1 cellular context compared by ENCODE assay signal in the genomic region with DNA sequence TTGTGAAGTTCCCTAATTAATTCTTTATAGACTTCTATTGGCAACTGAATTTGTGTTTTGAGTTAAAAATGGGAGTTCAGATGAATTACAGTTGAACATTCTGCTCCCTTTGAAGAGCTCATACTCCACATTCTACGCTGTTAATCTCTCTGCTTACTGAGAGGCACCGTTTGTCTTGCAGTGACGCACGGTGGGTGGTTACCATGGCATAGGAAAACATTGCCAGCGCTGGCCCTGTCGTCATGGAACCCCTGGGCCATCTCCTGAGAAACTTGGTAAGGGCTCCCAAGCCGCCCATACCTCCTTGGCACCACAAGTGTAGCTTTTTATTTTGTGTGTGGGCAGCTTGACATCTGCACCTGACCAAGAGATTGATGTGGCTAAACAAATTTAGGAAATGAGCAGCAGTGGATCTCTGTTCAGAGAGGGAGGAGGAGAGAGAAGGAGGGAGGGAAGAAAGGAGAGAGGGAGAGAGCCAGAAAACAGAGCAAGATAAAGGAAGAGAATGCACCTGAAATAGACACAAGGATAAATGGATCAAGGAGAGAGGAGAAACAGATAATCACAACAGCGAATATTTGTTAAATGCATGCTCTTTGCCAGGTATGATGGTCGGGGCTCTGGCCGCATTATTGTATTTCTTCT.
TF ChIP-seq lines count a peak whose summit lies in the region.

No MANE protein-coding gene starts in this region.

TF ChIP-seq in GM23338, 12 proteins besides CTCF, POLR2A, EP300 and RAD21 (continued from another document):
- TF ChIP-seq, protein P1, sequence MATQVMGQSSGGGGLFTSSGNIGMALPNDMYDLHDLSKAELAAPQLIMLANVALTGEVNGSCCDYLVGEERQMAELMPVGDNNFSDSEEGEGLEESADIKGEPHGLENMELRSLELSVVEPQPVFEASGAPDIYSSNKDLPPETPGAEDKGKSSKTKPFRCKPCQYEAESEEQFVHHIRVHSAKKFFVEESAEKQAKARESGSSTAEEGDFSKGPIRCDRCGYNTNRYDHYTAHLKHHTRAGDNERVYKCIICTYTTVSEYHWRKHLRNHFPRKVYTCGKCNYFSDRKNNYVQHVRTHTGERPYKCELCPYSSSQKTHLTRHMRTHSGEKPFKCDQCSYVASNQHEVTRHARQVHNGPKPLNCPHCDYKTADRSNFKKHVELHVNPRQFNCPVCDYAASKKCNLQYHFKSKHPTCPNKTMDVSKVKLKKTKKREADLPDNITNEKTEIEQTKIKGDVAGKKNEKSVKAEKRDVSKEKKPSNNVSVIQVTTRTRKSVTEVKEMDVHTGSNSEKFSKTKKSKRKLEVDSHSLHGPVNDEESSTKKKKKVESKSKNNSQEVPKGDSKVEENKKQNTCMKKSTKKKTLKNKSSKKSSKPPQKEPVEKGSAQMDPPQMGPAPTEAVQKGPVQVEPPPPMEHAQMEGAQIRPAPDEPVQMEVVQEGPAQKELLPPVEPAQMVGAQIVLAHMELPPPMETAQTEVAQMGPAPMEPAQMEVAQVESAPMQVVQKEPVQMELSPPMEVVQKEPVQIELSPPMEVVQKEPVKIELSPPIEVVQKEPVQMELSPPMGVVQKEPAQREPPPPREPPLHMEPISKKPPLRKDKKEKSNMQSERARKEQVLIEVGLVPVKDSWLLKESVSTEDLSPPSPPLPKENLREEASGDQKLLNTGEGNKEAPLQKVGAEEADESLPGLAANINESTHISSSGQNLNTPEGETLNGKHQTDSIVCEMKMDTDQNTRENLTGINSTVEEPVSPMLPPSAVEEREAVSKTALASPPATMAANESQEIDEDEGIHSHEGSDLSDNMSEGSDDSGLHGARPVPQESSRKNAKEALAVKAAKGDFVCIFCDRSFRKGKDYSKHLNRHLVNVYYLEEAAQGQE (IDR thresholded peaks at IDR 0.05; ENCODE audit: unreplicated experiment): no peak
- no peak for TF ChIP-seq EZH2phosphoT487 (IDR thresholded peaks at IDR 0.05; ENCODE audit: unreplicated experiment)
- no peak for TF ChIP-seq EZH2 (IDR thresholded peaks at IDR 0.05; ENCODE audit: low read depth, unreplicated experiment)
- no peak for TF ChIP-seq NANOG (IDR thresholded peaks at IDR 0.05; ENCODE audit: borderline replicate concordance)
- no peak for TF ChIP-seq STAT1 (IDR thresholded peaks at IDR 0.05; ENCODE audit: unreplicated experiment)
- TF ChIP-seq, protein P2, sequence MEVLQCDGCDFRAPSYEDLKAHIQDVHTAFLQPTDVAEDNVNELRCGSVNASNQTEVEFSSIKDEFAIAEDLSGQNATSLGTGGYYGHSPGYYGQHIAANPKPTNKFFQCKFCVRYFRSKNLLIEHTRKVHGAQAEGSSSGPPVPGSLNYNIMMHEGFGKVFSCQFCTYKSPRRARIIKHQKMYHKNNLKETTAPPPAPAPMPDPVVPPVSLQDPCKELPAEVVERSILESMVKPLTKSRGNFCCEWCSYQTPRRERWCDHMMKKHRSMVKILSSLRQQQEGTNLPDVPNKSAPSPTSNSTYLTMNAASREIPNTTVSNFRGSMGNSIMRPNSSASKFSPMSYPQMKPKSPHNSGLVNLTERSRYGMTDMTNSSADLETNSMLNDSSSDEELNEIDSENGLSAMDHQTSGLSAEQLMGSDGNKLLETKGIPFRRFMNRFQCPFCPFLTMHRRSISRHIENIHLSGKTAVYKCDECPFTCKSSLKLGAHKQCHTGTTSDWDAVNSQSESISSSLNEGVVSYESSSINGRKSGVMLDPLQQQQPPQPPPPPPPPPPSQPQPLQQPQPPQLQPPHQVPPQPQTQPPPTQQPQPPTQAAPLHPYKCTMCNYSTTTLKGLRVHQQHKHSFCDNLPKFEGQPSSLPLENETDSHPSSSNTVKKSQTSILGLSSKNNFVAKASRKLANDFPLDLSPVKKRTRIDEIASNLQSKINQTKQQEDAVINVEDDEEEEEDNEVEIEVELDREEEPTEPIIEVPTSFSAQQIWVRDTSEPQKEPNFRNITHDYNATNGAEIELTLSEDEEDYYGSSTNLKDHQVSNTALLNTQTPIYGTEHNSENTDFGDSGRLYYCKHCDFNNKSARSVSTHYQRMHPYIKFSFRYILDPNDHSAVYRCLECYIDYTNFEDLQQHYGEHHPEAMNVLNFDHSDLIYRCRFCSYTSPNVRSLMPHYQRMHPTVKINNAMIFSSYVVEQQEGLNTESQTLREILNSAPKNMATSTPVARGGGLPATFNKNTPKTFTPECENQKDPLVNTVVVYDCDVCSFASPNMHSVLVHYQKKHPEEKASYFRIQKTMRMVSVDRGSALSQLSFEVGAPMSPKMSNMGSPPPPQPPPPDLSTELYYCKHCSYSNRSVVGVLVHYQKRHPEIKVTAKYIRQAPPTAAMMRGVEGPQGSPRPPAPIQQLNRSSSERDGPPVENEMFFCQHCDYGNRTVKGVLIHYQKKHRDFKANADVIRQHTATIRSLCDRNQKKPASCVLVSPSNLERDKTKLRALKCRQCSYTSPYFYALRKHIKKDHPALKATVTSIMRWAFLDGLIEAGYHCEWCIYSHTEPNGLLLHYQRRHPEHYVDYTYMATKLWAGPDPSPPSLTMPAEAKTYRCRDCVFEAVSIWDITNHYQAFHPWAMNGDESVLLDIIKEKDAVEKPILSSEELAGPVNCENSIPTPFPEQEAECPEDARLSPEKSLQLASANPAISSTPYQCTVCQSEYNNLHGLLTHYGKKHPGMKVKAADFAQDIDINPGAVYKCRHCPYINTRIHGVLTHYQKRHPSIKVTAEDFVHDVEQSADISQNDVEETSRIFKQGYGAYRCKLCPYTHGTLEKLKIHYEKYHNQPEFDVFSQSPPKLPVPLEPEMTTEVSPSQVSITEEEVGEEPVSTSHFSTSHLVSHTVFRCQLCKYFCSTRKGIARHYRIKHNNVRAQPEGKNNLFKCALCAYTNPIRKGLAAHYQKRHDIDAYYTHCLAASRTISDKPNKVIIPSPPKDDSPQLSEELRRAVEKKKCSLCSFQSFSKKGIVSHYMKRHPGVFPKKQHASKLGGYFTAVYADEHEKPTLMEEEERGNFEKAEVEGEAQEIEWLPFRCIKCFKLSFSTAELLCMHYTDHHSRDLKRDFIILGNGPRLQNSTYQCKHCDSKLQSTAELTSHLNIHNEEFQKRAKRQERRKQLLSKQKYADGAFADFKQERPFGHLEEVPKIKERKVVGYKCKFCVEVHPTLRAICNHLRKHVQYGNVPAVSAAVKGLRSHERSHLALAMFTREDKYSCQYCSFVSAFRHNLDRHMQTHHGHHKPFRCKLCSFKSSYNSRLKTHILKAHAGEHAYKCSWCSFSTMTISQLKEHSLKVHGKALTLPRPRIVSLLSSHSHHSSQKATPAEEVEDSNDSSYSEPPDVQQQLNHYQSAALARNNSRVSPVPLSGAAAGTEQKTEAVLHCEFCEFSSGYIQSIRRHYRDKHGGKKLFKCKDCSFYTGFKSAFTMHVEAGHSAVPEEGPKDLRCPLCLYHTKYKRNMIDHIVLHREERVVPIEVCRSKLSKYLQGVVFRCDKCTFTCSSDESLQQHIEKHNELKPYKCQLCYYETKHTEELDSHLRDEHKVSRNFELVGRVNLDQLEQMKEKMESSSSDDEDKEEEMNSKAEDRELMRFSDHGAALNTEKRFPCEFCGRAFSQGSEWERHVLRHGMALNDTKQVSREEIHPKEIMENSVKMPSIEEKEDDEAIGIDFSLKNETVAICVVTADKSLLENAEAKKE (CRISPR knock-in tag; IDR thresholded peaks at IDR 0.05): no peak
